In genomic region chr18:79567481-79568147, GRCh38 we compare ENCODE assay signal across 8 cellular contexts.
DNase-seq lines count a peak whose midpoint lies in the region; ATAC-seq and TF ChIP-seq lines count a peak whose summit lies in the region.

No MANE protein-coding gene starts in this region.

- H3K4me1 ChIP-seq in GM23248 (ENCODE audit: insufficient read depth) (peaks cover 18% of the 10 kb centered on the region), prostate gland (replicated peaks) (peaks cover 5% of the 10 kb centered on the region), Caco-2 (no peaks in the 10 kb centered on the region)

- intact Hi-C loops in prostate gland (cut with DNase I) (no loop called here), Caco-2 (cut with micrococcal nuclease; ENCODE audit: unreplicated experiment) (no loop called here)

- H3K9me3 Mint-ChIP-seq in glutamatergic neuron (ENCODE audit: unreplicated experiment) = peaks cover 11% of the 10 kb centered on the region
- no peaks in the 10 kb centered on the region for H3K9me3 Mint-ChIP-seq in Caco-2 (ENCODE audit: unreplicated experiment)

- H3K4me3 ChIP-seq in GM23248 (peak overlapping the region; percentile 30; the same call in 1 of the 2 replicates), prostate gland (no peak overlapping the region), Caco-2 (ENCODE audit: low read depth, low read length) (no peak overlapping the region)

- H3F3A ChIP-seq in GM23248 (ENCODE audit: insufficient read depth) = no peaks in the 10 kb centered on the region

- H3K27ac Mint-ChIP-seq in glutamatergic neuron (ENCODE audit: unreplicated experiment) (peak overlapping the region; percentile 39), Caco-2 (ENCODE audit: unreplicated experiment) (no peak overlapping the region)

- H3K9ac ChIP-seq in GM23248 = peak overlapping the region; percentile 75

- no peaks in the 10 kb centered on the region for H3K27me3 ChIP-seq in GM23248 (replicated peaks; ENCODE audit: insufficient read depth)
- H3K27me3 ChIP-seq in prostate gland (replicated peaks; ENCODE audit: insufficient read depth) = no peaks in the 10 kb centered on the region
- no peaks in the 10 kb centered on the region for H3K27me3 ChIP-seq in Caco-2 (replicated peaks; ENCODE audit: control insufficient read depth, insufficient read depth, low read length)

- peak overlapping the region; percentile 86 for H2AFZ ChIP-seq in GM23248

- 24 to 27% methylated on average over 27 to 28 of the region's 28 CpGs for WGBS in GM23248 (ENCODE audit: low coverage in 1 of 2, low lambda C conversion rate in 2 of 2, missing lambda C conversion rate in 2 of 2), 2 experiments
- WGBS in prostate gland = 21% methylated on average over 28 of the region's 28 CpGs

- no peaks in the 10 kb centered on the region for H4K20me1 ChIP-seq in GM23248 (ENCODE audit: insufficient read depth)

- peak; percentile 92 for DNase-seq in GM23248
- DNase-seq in glutamatergic neuron = peak; percentile 32
- peak; percentile 84 for DNase-seq in prostate gland (ENCODE audit: low spot score)
- DNase-seq in HuH-7.5 (ENCODE audit: low spot score) = no peak
- DNase-seq in Caco-2 = no peak

- H3K9me3 ChIP-seq in GM23248 (ENCODE audit: low read depth) = no peaks in the 10 kb centered on the region
- no peaks in the 10 kb centered on the region for H3K9me3 ChIP-seq in prostate gland
- no peaks in the 10 kb centered on the region for H3K9me3 ChIP-seq in Caco-2

- H3K36me3 ChIP-seq in GM23248 (ENCODE audit: low read depth) (no peaks in the 10 kb centered on the region), prostate gland (no peaks in the 10 kb centered on the region), Caco-2 (ENCODE audit: control insufficient read depth, insufficient read depth, low read length) (no peaks in the 10 kb centered on the region)

- BruUV-seq in Caco-2 (replicated peaks; lab: Mats Ljungman, UMichigan) = no TSS peak

- no peaks in the 10 kb centered on the region for H3K79me2 ChIP-seq in GM23248 (ENCODE audit: insufficient read depth)

- TF ChIP-seq CTCF in glutamatergic neuron (IDR thresholded peaks at IDR 0.05; ENCODE audit: partially characterized antibody, unreplicated experiment) = no peak
- TF ChIP-seq CTCF in prostate gland (IDR thresholded peaks at IDR 0.05) = no peak
- no peak for TF ChIP-seq CTCF in Caco-2 (IDR thresholded peaks at IDR 0.05; ENCODE audit: insufficient read depth in 1 of 2, low read depth in 1 of 2, low read length in 1 of 2, severe bottlenecking in 1 of 2, unreplicated experiment in 1 of 2)

- peaks cover 17% of the 10 kb centered on the region for H3K36me3 Mint-ChIP-seq in glutamatergic neuron (ENCODE audit: unreplicated experiment)
- H3K36me3 Mint-ChIP-seq in Caco-2 (ENCODE audit: insufficient read depth, unreplicated experiment) = no peaks in the 10 kb centered on the region

- H3K4me3 Mint-ChIP-seq in glutamatergic neuron (ENCODE audit: unreplicated experiment) (peak overlapping the region; percentile 53), Caco-2 (ENCODE audit: unreplicated experiment) (no peak overlapping the region)

- CTCF ChIA-PET in Caco-2 (lab: Charles Lee) = no interaction called here

- ATAC-seq in SK-N-SH treated with all-trans-retinoic acid at 6 μM for 48 hours (peak; percentile 86), HG03045 (IDR thresholded peaks at IDR 0.05; ENCODE audit: unreplicated experiment) (no peak), HG02870 (IDR thresholded peaks at IDR 0.05; ENCODE audit: unreplicated experiment) (no peak)

- peak overlapping the region; percentile 64 for H3K4me2 ChIP-seq in GM23248 (ENCODE audit: unreplicated experiment)

- H3K9me2 ChIP-seq in GM23248 (ENCODE audit: insufficient read depth) = no peaks in the 10 kb centered on the region

- POLR2A ChIA-PET in Caco-2 (lab: Charles Lee) = no interaction called here

- H3K27me3 Mint-ChIP-seq in glutamatergic neuron (ENCODE audit: unreplicated experiment) (peaks cover 3% of the 10 kb centered on the region), Caco-2 (ENCODE audit: insufficient read depth, unreplicated experiment) (peaks cover 4% of the 10 kb centered on the region)

- H3K27ac ChIP-seq in GM23248 = peak overlapping the region; percentile 65
- peak overlapping the region; percentile 50 to 73 for H3K27ac ChIP-seq in prostate gland

- peaks cover 13% of the 10 kb centered on the region for H3K4me1 Mint-ChIP-seq in glutamatergic neuron (ENCODE audit: low read depth, unreplicated experiment)
- peaks cover 8% of the 10 kb centered on the region for H3K4me1 Mint-ChIP-seq in Caco-2 (ENCODE audit: low read depth, unreplicated experiment)

- in situ Hi-C loops in GM23248 (cut with MboI) = no loop called here

- no peak for TF ChIP-seq POLR2A in prostate gland (IDR thresholded peaks at IDR 0.05)

TF ChIP-seq in SK-N-SH treated with all-trans-retinoic acid at 6 μM for 48 hours, 23 proteins besides CTCF, POLR2A, EP300 and RAD21 (continues in another document):
- TF ChIP-seq ZC3H10 (CRISPR knock-in tag; IDR thresholded peaks at IDR 0.05) = no peak
- no peak for TF ChIP-seq ZFP3 (CRISPR knock-in tag; IDR thresholded peaks at IDR 0.05)
- TF ChIP-seq, protein P1, sequence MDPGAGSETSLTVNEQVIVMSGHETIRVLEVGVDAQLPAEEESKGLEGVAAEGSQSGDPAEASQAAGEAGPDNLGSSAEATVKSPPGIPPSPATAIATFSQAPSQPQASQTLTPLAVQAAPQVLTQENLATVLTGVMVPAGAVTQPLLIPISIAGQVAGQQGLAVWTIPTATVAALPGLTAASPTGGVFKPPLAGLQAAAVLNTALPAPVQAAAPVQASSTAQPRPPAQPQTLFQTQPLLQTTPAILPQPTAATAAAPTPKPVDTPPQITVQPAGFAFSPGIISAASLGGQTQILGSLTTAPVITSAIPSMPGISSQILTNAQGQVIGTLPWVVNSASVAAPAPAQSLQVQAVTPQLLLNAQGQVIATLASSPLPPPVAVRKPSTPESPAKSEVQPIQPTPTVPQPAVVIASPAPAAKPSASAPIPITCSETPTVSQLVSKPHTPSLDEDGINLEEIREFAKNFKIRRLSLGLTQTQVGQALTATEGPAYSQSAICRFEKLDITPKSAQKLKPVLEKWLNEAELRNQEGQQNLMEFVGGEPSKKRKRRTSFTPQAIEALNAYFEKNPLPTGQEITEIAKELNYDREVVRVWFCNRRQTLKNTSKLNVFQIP (CRISPR knock-in tag; IDR thresholded peaks at IDR 0.05; ENCODE audit: borderline replicate concordance, low read depth) = no peak
- TF ChIP-seq CREB5 (CRISPR knock-in tag; IDR thresholded peaks at IDR 0.05; ENCODE audit: low read depth) = no peak
- no peak for TF ChIP-seq ZNF70 (CRISPR knock-in tag; IDR thresholded peaks at IDR 0.05)
- TF ChIP-seq SNAI2 (CRISPR knock-in tag; IDR thresholded peaks at IDR 0.05) = no peak
- TF ChIP-seq ZNF565 (CRISPR knock-in tag; conservative IDR thresholded peaks at IDR 0.05; ENCODE audit: low read depth) = no peak
- no peak for TF ChIP-seq ISL1 (CRISPR knock-in tag; IDR thresholded peaks at IDR 0.05)
- TF ChIP-seq, protein P2, sequence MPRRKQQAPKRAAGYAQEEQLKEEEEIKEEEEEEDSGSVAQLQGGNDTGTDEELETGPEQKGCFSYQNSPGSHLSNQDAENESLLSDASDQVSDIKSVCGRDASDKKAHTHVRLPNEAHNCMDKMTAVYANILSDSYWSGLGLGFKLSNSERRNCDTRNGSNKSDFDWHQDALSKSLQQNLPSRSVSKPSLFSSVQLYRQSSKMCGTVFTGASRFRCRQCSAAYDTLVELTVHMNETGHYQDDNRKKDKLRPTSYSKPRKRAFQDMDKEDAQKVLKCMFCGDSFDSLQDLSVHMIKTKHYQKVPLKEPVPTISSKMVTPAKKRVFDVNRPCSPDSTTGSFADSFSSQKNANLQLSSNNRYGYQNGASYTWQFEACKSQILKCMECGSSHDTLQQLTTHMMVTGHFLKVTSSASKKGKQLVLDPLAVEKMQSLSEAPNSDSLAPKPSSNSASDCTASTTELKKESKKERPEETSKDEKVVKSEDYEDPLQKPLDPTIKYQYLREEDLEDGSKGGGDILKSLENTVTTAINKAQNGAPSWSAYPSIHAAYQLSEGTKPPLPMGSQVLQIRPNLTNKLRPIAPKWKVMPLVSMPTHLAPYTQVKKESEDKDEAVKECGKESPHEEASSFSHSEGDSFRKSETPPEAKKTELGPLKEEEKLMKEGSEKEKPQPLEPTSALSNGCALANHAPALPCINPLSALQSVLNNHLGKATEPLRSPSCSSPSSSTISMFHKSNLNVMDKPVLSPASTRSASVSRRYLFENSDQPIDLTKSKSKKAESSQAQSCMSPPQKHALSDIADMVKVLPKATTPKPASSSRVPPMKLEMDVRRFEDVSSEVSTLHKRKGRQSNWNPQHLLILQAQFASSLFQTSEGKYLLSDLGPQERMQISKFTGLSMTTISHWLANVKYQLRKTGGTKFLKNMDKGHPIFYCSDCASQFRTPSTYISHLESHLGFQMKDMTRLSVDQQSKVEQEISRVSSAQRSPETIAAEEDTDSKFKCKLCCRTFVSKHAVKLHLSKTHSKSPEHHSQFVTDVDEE (CRISPR knock-in tag; IDR thresholded peaks at IDR 0.05) = no peak
- TF ChIP-seq ZFP30 (CRISPR knock-in tag; IDR thresholded peaks at IDR 0.05) = no peak
- TF ChIP-seq CSDC2 (CRISPR knock-in tag; IDR thresholded peaks at IDR 0.05) = no peak
- TF ChIP-seq TOX (CRISPR knock-in tag; IDR thresholded peaks at IDR 0.05; ENCODE audit: borderline replicate concordance) = no peak
- TF ChIP-seq RARB (CRISPR knock-in tag; IDR thresholded peaks at IDR 0.05) = no peak
- no peak for TF ChIP-seq BACH2 (CRISPR knock-in tag; IDR thresholded peaks at IDR 0.05; ENCODE audit: borderline replicate concordance)
- TF ChIP-seq ARNTL (CRISPR knock-in tag; IDR thresholded peaks at IDR 0.05; ENCODE audit: borderline replicate concordance, low read depth) = no peak

Comparison
In these comparisons a context has a peak if more than half of its experiments do, and no peak if none do; other contexts are left out.
1. DNase-seq: peak in GM23248 (single experiment), glutamatergic neuron (single experiment) and prostate gland (single experiment); none in HuH-7.5 (single experiment) and Caco-2 (0 of 2).